In the genomic region with DNA sequence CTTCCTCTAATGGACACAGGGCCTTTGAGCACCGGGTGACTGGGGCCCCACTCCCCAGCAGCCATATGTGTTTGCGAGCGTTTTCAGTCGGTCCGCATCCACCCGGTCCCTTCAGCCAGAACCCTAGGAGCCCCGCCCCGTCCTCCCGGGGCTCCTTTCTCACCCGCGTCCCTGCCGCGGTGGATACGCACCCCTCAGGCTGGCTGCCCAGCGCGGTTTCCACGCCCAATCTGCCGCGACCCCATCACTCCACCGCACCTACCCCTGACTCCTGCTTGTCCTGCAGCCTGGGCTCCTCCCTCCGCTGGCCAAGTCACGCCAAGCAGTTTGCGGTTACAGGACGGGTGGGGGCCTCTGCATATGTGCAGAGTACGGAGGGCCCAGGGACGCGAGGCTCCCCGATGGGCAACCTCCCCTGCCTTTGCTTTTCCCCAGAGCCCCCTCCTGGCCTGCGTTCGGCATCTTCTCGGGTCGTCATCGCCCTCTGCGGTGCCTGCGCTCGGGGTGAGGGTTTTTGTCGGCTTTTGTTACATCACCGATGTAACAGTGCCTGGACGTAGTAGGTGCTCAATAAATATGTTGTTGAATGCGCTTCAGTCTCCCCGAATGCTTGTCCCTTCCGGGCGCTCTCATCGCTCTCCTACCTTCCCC, we compare ENCODE assay signal across 8 cellular contexts. TPM values are rescaled to one million over a fixed set of nuclear protein-coding genes. Genes with fewer than 3 reads are reported as not detected.
DNase-seq lines count a peak whose midpoint lies in the region; ATAC-seq and TF ChIP-seq lines count a peak whose summit lies in the region.

No MANE protein-coding gene starts in this region.

- DNase-seq in CD1c-positive myeloid dendritic cell (ENCODE audit: extremely low spot score) (peak; percentile 55), HFF-Myc (ENCODE audit: extremely low read depth, low read depth) (no peak), WTC11 (ENCODE audit: low spot score) (peak; percentile 48), erythroblast (lab: John Stamatoyannopoulos, UW) (peak; percentile 63 to 72), ACHN (no peak), GM19238 (ENCODE audit: insufficient read length, low spot score) (no peak), NCI-H1092 treated with DMSO at 0.1 percent for 48 hours (lab: John Stamatoyannopoulos, UW) (no peak)
- DNase-seq in natural killer cell treated with Interleukin-12 subunit alpha and Interleukin-12 subunit beta and Interleukin-15 and Interleukin-18, amount 100 ng/mL, for 72 hours (ENCODE audit: low spot score), result no peak

- H3K4me1 Mint-ChIP-seq in WTC11, result peaks cover 50% of the 10 kb centered on the region
- H3K4me1 Mint-ChIP-seq in natural killer cell treated with Interleukin-12 subunit alpha and Interleukin-12 subunit beta and Interleukin-15 and Interleukin-18, amount 100 ng/mL, for 72 hours (ENCODE audit: low read depth in 2 of 2), result peaks cover 40 to 41% of the 10 kb centered on the region in 2 donors

- ATAC-seq in WTC11, result peak; percentile 6
- ATAC-seq in natural killer cell treated with Interleukin-12 subunit alpha and Interleukin-12 subunit beta and Interleukin-15 and Interleukin-18, amount 100 ng/mL, for 72 hours, result peak; percentile 3 to 22

- peak overlapping the region; percentile 65; the same call in 1 of the 2 replicates for H3K27ac Mint-ChIP-seq in WTC11
- H3K27ac Mint-ChIP-seq in natural killer cell treated with Interleukin-12 subunit alpha and Interleukin-12 subunit beta and Interleukin-15 and Interleukin-18, amount 100 ng/mL, for 72 hours, result peak overlapping the region; percentile 51 to 71

- peak overlapping the region; percentile 61 for H3K4me3 ChIP-seq in HFF-Myc (replicated peaks; ENCODE audit: low read depth, low read length)

- no peaks in the 10 kb centered on the region for H3K9me3 Mint-ChIP-seq in WTC11
- no peaks in the 10 kb centered on the region for H3K9me3 Mint-ChIP-seq in natural killer cell treated with Interleukin-12 subunit alpha and Interleukin-12 subunit beta and Interleukin-15 and Interleukin-18, amount 100 ng/mL, for 72 hours

- in situ Hi-C loops in ACHN (cut with HindIII; ENCODE audit: low pct_ligation_motif_present, low pct_unique_long_range_greater_than_20kb, low sequenced_read_pairs), result no loop called here

- TF ChIP-seq POLR2A in erythroblast (IDR thresholded peaks at IDR 0.05; ENCODE audit: low read length), result no peak

- peaks cover 37% of the 10 kb centered on the region for H3K27me3 Mint-ChIP-seq in WTC11 (ENCODE audit: low read depth)
- H3K27me3 Mint-ChIP-seq in natural killer cell treated with Interleukin-12 subunit alpha and Interleukin-12 subunit beta and Interleukin-15 and Interleukin-18, amount 100 ng/mL, for 72 hours, result no peaks in the 10 kb centered on the region

- peaks cover 29% of the 10 kb centered on the region for H3K36me3 Mint-ChIP-seq in WTC11
- peaks cover 18% of the 10 kb centered on the region for H3K36me3 Mint-ChIP-seq in natural killer cell treated with Interleukin-12 subunit alpha and Interleukin-12 subunit beta and Interleukin-15 and Interleukin-18, amount 100 ng/mL, for 72 hours

- peak overlapping the region; percentile 93 for H3K4me3 Mint-ChIP-seq in WTC11
- H3K4me3 Mint-ChIP-seq in natural killer cell treated with Interleukin-12 subunit alpha and Interleukin-12 subunit beta and Interleukin-15 and Interleukin-18, amount 100 ng/mL, for 72 hours, result peak overlapping the region; percentile 77

- POLR2A ChIA-PET in WTC11 (lab: Charles Lee), result interaction anchor here (1.0 to 1.2 kb wide), 3 partner anchors 8 to 33 kb away, joined by 3 to 7 read pairs (median 5); no protein-coding TSS in a partner anchor

- TF ChIP-seq CTCF in HFF-Myc (IDR thresholded peaks at IDR 0.05; ENCODE audit: low read depth, low read length, missing control alignments) (no peak), WTC11 (IDR thresholded peaks at IDR 0.05) (no peak)

- CTCF ChIA-PET in WTC11 (lab: Charles Lee), result interaction anchor here (1.0 to 3.2 kb wide), 20 partner anchors 9 to 192 kb away, joined by 3 to 23 read pairs (median 6); a partner anchor contains a TSS

TF ChIP-seq in WTC11, 78 proteins besides CTCF, POLR2A, EP300 and RAD21:
- TF ChIP-seq, protein P1, sequence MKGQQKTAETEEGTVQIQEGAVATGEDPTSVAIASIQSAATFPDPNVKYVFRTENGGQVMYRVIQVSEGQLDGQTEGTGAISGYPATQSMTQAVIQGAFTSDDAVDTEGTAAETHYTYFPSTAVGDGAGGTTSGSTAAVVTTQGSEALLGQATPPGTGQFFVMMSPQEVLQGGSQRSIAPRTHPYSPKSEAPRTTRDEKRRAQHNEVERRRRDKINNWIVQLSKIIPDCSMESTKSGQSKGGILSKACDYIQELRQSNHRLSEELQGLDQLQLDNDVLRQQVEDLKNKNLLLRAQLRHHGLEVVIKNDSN (CRISPR knock-in tag; IDR thresholded peaks at IDR 0.05), result no peak
- TF ChIP-seq GTF2I (CRISPR knock-in tag; conservative IDR thresholded peaks at IDR 0.05) (0 out of 2 replicates have a peak, but pooled peaks have one; percentile 18), NFATC4 (CRISPR knock-in tag; IDR thresholded peaks at IDR 0.05) (peak; percentile 43; the same call in 1 of the 2 replicates), FOXJ3 (CRISPR knock-in tag; IDR thresholded peaks at IDR 0.05; ENCODE audit: borderline replicate concordance) (no peak), JUN (CRISPR knock-in tag; IDR thresholded peaks at IDR 0.05) (no peak), ZNF138 (CRISPR knock-in tag; conservative IDR thresholded peaks at IDR 0.05) (no peak)
- TF ChIP-seq, protein P2, sequence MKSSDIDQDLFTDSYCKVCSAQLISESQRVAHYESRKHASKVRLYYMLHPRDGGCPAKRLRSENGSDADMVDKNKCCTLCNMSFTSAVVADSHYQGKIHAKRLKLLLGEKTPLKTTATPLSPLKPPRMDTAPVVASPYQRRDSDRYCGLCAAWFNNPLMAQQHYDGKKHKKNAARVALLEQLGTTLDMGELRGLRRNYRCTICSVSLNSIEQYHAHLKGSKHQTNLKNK (CRISPR knock-in tag; IDR thresholded peaks at IDR 0.05), result no peak
- TF ChIP-seq, protein P3, sequence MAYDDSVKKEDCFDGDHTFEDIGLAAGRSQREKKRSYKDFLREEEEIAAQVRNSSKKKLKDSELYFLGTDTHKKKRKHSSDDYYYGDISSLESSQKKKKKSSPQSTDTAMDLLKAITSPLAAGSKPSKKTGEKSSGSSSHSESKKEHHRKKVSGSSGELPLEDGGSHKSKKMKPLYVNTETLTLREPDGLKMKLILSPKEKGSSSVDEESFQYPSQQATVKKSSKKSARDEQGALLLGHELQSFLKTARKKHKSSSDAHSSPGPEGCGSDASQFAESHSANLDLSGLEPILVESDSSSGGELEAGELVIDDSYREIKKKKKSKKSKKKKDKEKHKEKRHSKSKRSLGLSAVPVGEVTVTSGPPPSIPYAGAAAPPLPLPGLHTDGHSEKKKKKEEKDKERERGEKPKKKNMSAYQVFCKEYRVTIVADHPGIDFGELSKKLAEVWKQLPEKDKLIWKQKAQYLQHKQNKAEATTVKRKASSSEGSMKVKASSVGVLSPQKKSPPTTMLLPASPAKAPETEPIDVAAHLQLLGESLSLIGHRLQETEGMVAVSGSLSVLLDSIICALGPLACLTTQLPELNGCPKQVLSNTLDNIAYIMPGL (CRISPR knock-in tag; IDR thresholded peaks at IDR 0.05), result 0 out of 2 replicates have a peak, but pooled peaks have one; percentile 23

RNA-seq across cellular contexts. Expression of a gene that starts 1.0 kb away (rescaled TPM):
- total RNA-seq in WTC11 (2021), result 3.5 to 5.1 TPM (median 4.5 TPM) in 3 replicates
- 1 to 10 TPM; 1.5 to 1.9 TPM for total RNA-seq in natural killer cell treated with Interleukin-12 subunit alpha and Interleukin-12 subunit beta and Interleukin-15 and Interleukin-18, amount 100 ng/mL, for 72 hours

RNA-seq across cellular contexts. Expression of a gene that starts 8.9 kb away (rescaled TPM):
- 1,170 to 1,273 TPM (median 1,266 TPM) in 3 replicates for total RNA-seq in WTC11 (2021)
- total RNA-seq in natural killer cell treated with Interleukin-12 subunit alpha and Interleukin-12 subunit beta and Interleukin-15 and Interleukin-18, amount 100 ng/mL, for 72 hours, result 100 to 1,000 TPM; 593 to 982 TPM

Comparison
In these comparisons a context has a peak if more than half of its experiments do, and no peak if none do; other contexts are left out.
1. DNase-seq: peak in CD1c-positive myeloid dendritic cell (single experiment), WTC11 (single experiment) and erythroblast (2 of 2); none in HFF-Myc (single experiment), natural killer cell treated with Interleukin-12 subunit alpha and Interleukin-12 subunit beta and Interleukin-15 and Interleukin-18, amount 100 ng/mL, for 72 hours (single experiment), ACHN (single experiment), GM19238 (single experiment) and NCI-H1092 treated with DMSO at 0.1 percent for 48 hours (single experiment).